In genomic region chr5:80917596-80917995, GRCh38 we compare ENCODE assay signal across 20 cellular contexts. TPM values are rescaled to one million over a fixed set of nuclear protein-coding genes. Genes with fewer than 3 reads are reported as not detected.
A peak's percentile ranks its signal among the peaks of the same experiment; 100 is the strongest.
DNase-seq lines count a peak whose midpoint lies in the region; ATAC-seq and TF ChIP-seq lines count a peak whose summit lies in the region.
"Had no signal": no experiment of that assay in that cellular context is flagged by ENCODE, and none has a peak within 500 bp of the region (broad histone marks: within the 10 kb centered on the region; RNA-seq: fewer than 3 reads in every experiment).

No MANE protein-coding gene starts in this region.

- H4K91ac ChIP-seq in mesenchymal stem cell (ENCODE audit: low read length), result no peak overlapping the region

- H3K27me3 ChIP-seq in mesenchymal stem cell (ENCODE audit: control insufficient read depth in 1 of 2, insufficient read depth in 1 of 2, low read length in 2 of 2), result no peaks in the 10 kb centered on the region
- no peaks in the 10 kb centered on the region for H3K27me3 ChIP-seq in body of pancreas
- H3K27me3 ChIP-seq: heart right ventricle had no signal

- no peaks in the 10 kb centered on the region for H3K9me3 ChIP-seq in mesenchymal stem cell (ENCODE audit: control insufficient read depth, low read length)
- no peaks in the 10 kb centered on the region for H3K9me3 ChIP-seq in body of pancreas

- H4K8ac ChIP-seq in mesenchymal stem cell (ENCODE audit: low read length), result no peak overlapping the region

- no peak overlapping the region for H3K23ac ChIP-seq in mesenchymal stem cell (ENCODE audit: low read length in 2 of 2)

- H2BK120ac ChIP-seq in mesenchymal stem cell (ENCODE audit: low read depth, low read length), result no peak overlapping the region

- no peak overlapping the region for H2BK15ac ChIP-seq in mesenchymal stem cell (ENCODE audit: low read depth, poor library complexity, severe bottlenecking)

- H2BK5ac ChIP-seq in mesenchymal stem cell (ENCODE audit: low read depth, low read length, poor library complexity, severe bottlenecking), result no peak overlapping the region

- TF ChIP-seq POLR2A in body of pancreas (IDR thresholded peaks at IDR 0.05), result no peak

- H3K18ac ChIP-seq in mesenchymal stem cell (ENCODE audit: low read depth in 1 of 2, low read length in 2 of 2), result no peak overlapping the region

- peaks cover 3% of the 10 kb centered on the region for H3K4me1 ChIP-seq in mesenchymal stem cell (ENCODE audit: control insufficient read depth, insufficient read depth, low read depth, low read length)
- H3K4me1 ChIP-seq in body of pancreas, result no peaks in the 10 kb centered on the region

- H2AK5ac ChIP-seq in mesenchymal stem cell (ENCODE audit: low read length, severe bottlenecking), result no peak overlapping the region

- DNase-seq in NCI-H2227 (lab: John Stamatoyannopoulos, UW; ENCODE audit: unreplicated experiment) (peak; percentile 4), NCI-H2227 treated with DMSO at 0.1 percent for 48 hours (lab: John Stamatoyannopoulos, UW) (no peak), NCI-H1092 treated with DMSO at 0.1 percent for 48 hours (lab: John Stamatoyannopoulos, UW) (peak; percentile 61), amniotic epithelial cell (ENCODE audit: low read depth) (peak; percentile 15), GOT3 (lab: John Stamatoyannopoulos, UW) (no peak), NCI-H2196 (lab: John Stamatoyannopoulos, UW; ENCODE audit: unreplicated experiment) (no peak), mesenchymal stem cell (no peak), body of pancreas (no peak)
- DNase-seq: activated CD4-positive, alpha-beta memory T cell treated with anti-CD3 and anti-CD28 coated beads, Interleukin-2, amount 10 ng/mL, durations not matched to agents 7 days and 5 days; activated effector memory CD4-positive, alpha-beta T cell treated with Interleukin-2 at 50 U/mL for 16 hours; activated naive CD8-positive, alpha-beta T cell treated with anti-CD3 and anti-CD28 coated beads, Interleukin-2, amount 10 ng/mL, durations not matched to agents 7 days and 5 days; cerebellar nuclear complex; DMS153; heart right ventricle; NCI-H146; NCI-H446; NK-92 treated with Interleukin-12 subunit alpha and Interleukin-12 subunit beta, amount 100 ng/mL, for 24 hours; SIG-M5; trophoblast cell had no signal

- H3K9ac ChIP-seq in mesenchymal stem cell (ENCODE audit: low read length), result no peak overlapping the region

- no peak overlapping the region for H3K27ac ChIP-seq in mesenchymal stem cell (ENCODE audit: low read length, poor library complexity, severe bottlenecking)
- no peak overlapping the region for H3K27ac ChIP-seq in body of pancreas

- no peak overlapping the region for H2AFZ ChIP-seq in mesenchymal stem cell (ENCODE audit: low read depth, low read length)

- intact Hi-C loops in body of pancreas (cut with DNase I), result no loop called here

- no peak for TF ChIP-seq CTCF in body of pancreas (IDR thresholded peaks at IDR 0.05)

- H2BK12ac ChIP-seq in mesenchymal stem cell (ENCODE audit: low read length in 2 of 2), result no peak overlapping the region

- H3K4me3 ChIP-seq in mesenchymal stem cell (ENCODE audit: insufficient read depth in 1 of 2, low read depth in 1 of 2, low read length in 2 of 2) (no peak overlapping the region), body of pancreas (no peak overlapping the region)
- H3K4me3 ChIP-seq: heart right ventricle had no signal

- WGBS in mesenchymal stem cell, result 83% methylated on average over 3 of the region's 3 CpGs
- WGBS in body of pancreas, 2 donors, result 76 to 88% methylated on average over 3 of the region's 3 CpGs

- H3K4me2 ChIP-seq in mesenchymal stem cell (ENCODE audit: low read length, poor library complexity, severe bottlenecking), result no peak overlapping the region

- H3K36me3 ChIP-seq in mesenchymal stem cell (ENCODE audit: control insufficient read depth in 1 of 2, insufficient read depth in 2 of 2, low read depth in 1 of 2, low read length in 2 of 2) (no peaks in the 10 kb centered on the region), body of pancreas (replicated peaks in 1 of 2; ENCODE audit: insufficient read depth in 1 of 2, low read depth in 2 of 2) (no peaks in the 10 kb centered on the region)
- H3K36me3 ChIP-seq: heart right ventricle had no signal

- no peak for ATAC-seq in body of pancreas
- ATAC-seq: heart right ventricle had no signal

- no peak overlapping the region for H3K14ac ChIP-seq in mesenchymal stem cell (ENCODE audit: low read length in 2 of 2)

- no peaks in the 10 kb centered on the region for H3K79me1 ChIP-seq in mesenchymal stem cell (replicated peaks; ENCODE audit: low read length, poor library complexity, severe bottlenecking)

- no peak overlapping the region for H3K4ac ChIP-seq in mesenchymal stem cell (ENCODE audit: low read depth in 1 of 2, low read length in 2 of 2)

RNA-seq across cellular contexts. Expression of gene RASGRF2, which starts 42.6 kb away (rescaled TPM):
- polyA plus RNA-seq in mesenchymal stem cell (2013, experiment 1 of 2), result 24.9 TPM
- 25.2 TPM for polyA plus RNA-seq in mesenchymal stem cell (2013, experiment 2 of 2)
- 1 to 10 TPM; 1.6 to 3.6 TPM for total RNA-seq in body of pancreas
- total RNA-seq: MCF 10A had no signal

Comparison
In these comparisons a context has a peak if more than half of its experiments do, and no peak if none do; other contexts are left out.
1. DNase-seq: peak in NCI-H2227 (single experiment), NCI-H1092 treated with DMSO at 0.1 percent for 48 hours (single experiment) and amniotic epithelial cell (single experiment); none in NCI-H2227 treated with DMSO at 0.1 percent for 48 hours (single experiment), GOT3 (single experiment), NCI-H2196 (single experiment), mesenchymal stem cell (single experiment) and body of pancreas (0 of 4).